Comparison of ENCODE assay signal across 30 cellular contexts in genomic region chr1:65334081-65334480, GRCh38.
"Had no signal": no experiment of that assay in that cellular context is flagged by ENCODE, and none has a peak within 500 bp of the region (broad histone marks: within the 10 kb centered on the region; RNA-seq: fewer than 3 reads in every experiment).

No MANE protein-coding gene starts in this region.

- H3K27me3 Mint-ChIP-seq: activated CD8-positive, alpha-beta T cell treated with anti-CD3 and anti-CD28 coated beads for 36 hours; activated naive CD8-positive, alpha-beta T cell treated with anti-CD3 and anti-CD28 coated beads for 36 hours; activated naive CD8-positive, alpha-beta T cell treated with anti-CD3 and anti-CD28 coated beads, Interleukin-2, amount 50 U/mL, for 24 hours; dendritic cell treated with granulocyte-macrophage colony-stimulating factor and Interleukin-4, amounts not matched to agents 40 ng/mL and 50 ng/mL, for 4 days; T-helper 17 cell had no signal

- H3K36me3 ChIP-seq: brain microvascular endothelial cell, WERI-Rb-1 had no signal

- H3K4me1 Mint-ChIP-seq: activated B cell treated with CpG ODN at 0.5 μM for 24 hours; activated naive CD4-positive, alpha-beta T cell treated with anti-CD3 and anti-CD28 coated beads, Interleukin-2, amount 50 U/mL, for 24 hours; activated naive CD8-positive, alpha-beta T cell treated with anti-CD3 and anti-CD28 coated beads for 36 hours; activated naive CD8-positive, alpha-beta T cell treated with anti-CD3 and anti-CD28 coated beads, Interleukin-2, amount 50 U/mL, for 24 hours; activated T-helper 17 cell treated with anti-CD3 and anti-CD28 coated beads, Interleukin-2, amount 50 U/mL, for 72 hours; T-helper 17 cell had no signal

- H3K9me3 Mint-ChIP-seq: activated B cell treated with CpG ODN at 0.5 μM for 24 hours; activated CD8-positive, alpha-beta T cell treated with anti-CD3 and anti-CD28 coated beads for 36 hours; activated naive CD8-positive, alpha-beta T cell treated with anti-CD3 and anti-CD28 coated beads for 36 hours; activated naive CD8-positive, alpha-beta T cell treated with anti-CD3 and anti-CD28 coated beads, Interleukin-2, amount 50 U/mL, for 24 hours; activated T-cell treated with anti-CD3 and anti-CD28 coated beads, Interleukin-2, amount 50 U/mL, for 4 hours; T-helper 2 cell treated with Interferon-gamma antibody and Interleukin-4, amounts not matched to agents 5 μg/mL and 100 μg/mL, for 36 hours had no signal

- H3K27ac ChIP-seq: brain microvascular endothelial cell, coronary artery, epithelial cell of prostate, WERI-Rb-1 had no signal

- H3K4me3 ChIP-seq: coronary artery had no signal

- H3K4me3 Mint-ChIP-seq: activated B cell treated with CpG ODN at 0.5 μM for 24 hours; activated CD8-positive, alpha-beta T cell treated with anti-CD3 and anti-CD28 coated beads for 36 hours; activated naive CD4-positive, alpha-beta T cell treated with anti-CD3 and anti-CD28 coated beads for 36 hours; activated naive CD4-positive, alpha-beta T cell treated with anti-CD3 and anti-CD28 coated beads, Interleukin-2, amount 50 U/mL, for 24 hours; activated naive CD8-positive, alpha-beta T cell treated with anti-CD3 and anti-CD28 coated beads for 36 hours; activated naive CD8-positive, alpha-beta T cell treated with anti-CD3 and anti-CD28 coated beads, Interleukin-2, amount 50 U/mL, for 24 hours; activated T-cell treated with anti-CD3 and anti-CD28 coated beads, Interleukin-2, amount 50 U/mL, for 4 hours; activated T-helper 17 cell treated with anti-CD3 and anti-CD28 coated beads, Interleukin-2, amount 50 U/mL, for 72 hours; dendritic cell treated with granulocyte-macrophage colony-stimulating factor and Interleukin-4, amounts not matched to agents 40 ng/mL and 50 ng/mL, for 4 days; T-helper 17 cell; T-helper 2 cell treated with Interferon-gamma antibody and Interleukin-4, amounts not matched to agents 5 μg/mL and 100 μg/mL, for 36 hours had no signal

- DNase-seq: activated B cell treated with CpG ODN at 0.5 μM for 24 hours; activated CD4-positive, alpha-beta T cell treated with anti-CD3 and anti-CD28 coated beads for 48 hours; activated CD4-positive, alpha-beta T cell treated with anti-CD3 and anti-CD28 coated beads, Interleukin-2, amount 50 U/mL, for 1 hour; activated CD4-positive, alpha-beta T cell treated with anti-CD3 and anti-CD28 coated beads, Interleukin-2, amount 50 U/mL, for 48 hours; activated CD8-positive, alpha-beta memory T cell treated with anti-CD3 and anti-CD28 coated beads for 24 hours; activated CD8-positive, alpha-beta T cell treated with anti-CD3 and anti-CD28 coated beads for 36 hours; activated effector memory CD4-positive, alpha-beta T cell treated with Interleukin-2 at 50 U/mL for 16 hours; activated naive CD4-positive, alpha-beta T cell treated with anti-CD3 and anti-CD28 coated beads for 36 hours; activated naive CD8-positive, alpha-beta T cell treated with anti-CD3 and anti-CD28 coated beads for 36 hours; activated naive CD8-positive, alpha-beta T cell treated with anti-CD3 and anti-CD28 coated beads, Interleukin-2, amount 50 U/mL, for 24 hours; activated T-cell treated with anti-CD3 and anti-CD28 coated beads, Interleukin-2, amount 50 U/mL, for 4 hours; amniotic stem cell; anterior cingulate cortex; brain microvascular endothelial cell; central memory CD4-positive, alpha-beta T cell; cerebellar nuclear complex; effector CD4-positive, alpha-beta T cell; foreskin fibroblast; head of caudate nucleus; T-helper 1 cell; T-helper 17 cell; T1000; WERI-Rb-1 had no signal

- H3K27me3 ChIP-seq: brain microvascular endothelial cell had no signal

- H3K36me3 Mint-ChIP-seq: activated naive CD4-positive, alpha-beta T cell treated with anti-CD3 and anti-CD28 coated beads, Interleukin-2, amount 50 U/mL, for 24 hours; activated naive CD8-positive, alpha-beta T cell treated with anti-CD3 and anti-CD28 coated beads for 36 hours had no signal

- ATAC-seq: activated CD4-positive, CD25-positive, alpha-beta regulatory T cell treated with anti-CD3 and anti-CD28 coated beads, Interleukin-2, amount 50 U/mL, for 24 hours; activated CD8-positive, alpha-beta T cell treated with anti-CD3 and anti-CD28 coated beads for 36 hours; activated naive CD8-positive, alpha-beta T cell treated with anti-CD3 and anti-CD28 coated beads, Interleukin-2, amount 50 U/mL, for 24 hours; activated T-cell treated with anti-CD3 and anti-CD28 coated beads, Interleukin-2, amount 50 U/mL, for 4 hours; activated T-helper 17 cell treated with anti-CD3 and anti-CD28 coated beads, Interleukin-2, amount 50 U/mL, for 72 hours; T-helper 17 cell had no signal

- H3K27ac Mint-ChIP-seq: activated B cell treated with CpG ODN at 0.5 μM for 24 hours; activated CD8-positive, alpha-beta T cell treated with anti-CD3 and anti-CD28 coated beads for 36 hours; activated naive CD4-positive, alpha-beta T cell treated with anti-CD3 and anti-CD28 coated beads for 36 hours; activated naive CD4-positive, alpha-beta T cell treated with anti-CD3 and anti-CD28 coated beads, Interleukin-2, amount 50 U/mL, for 24 hours; activated naive CD8-positive, alpha-beta T cell treated with anti-CD3 and anti-CD28 coated beads for 36 hours; activated naive CD8-positive, alpha-beta T cell treated with anti-CD3 and anti-CD28 coated beads, Interleukin-2, amount 50 U/mL, for 24 hours; activated T-helper 17 cell treated with anti-CD3 and anti-CD28 coated beads, Interleukin-2, amount 50 U/mL, for 72 hours; dendritic cell treated with granulocyte-macrophage colony-stimulating factor and Interleukin-4, amounts not matched to agents 40 ng/mL and 50 ng/mL, for 4 days; T-helper 17 cell; T-helper 2 cell treated with Interferon-gamma antibody and Interleukin-4, amounts not matched to agents 5 μg/mL and 100 μg/mL, for 36 hours had no signal
